ENCODE assay signal across 8 cellular contexts in the genomic region with DNA sequence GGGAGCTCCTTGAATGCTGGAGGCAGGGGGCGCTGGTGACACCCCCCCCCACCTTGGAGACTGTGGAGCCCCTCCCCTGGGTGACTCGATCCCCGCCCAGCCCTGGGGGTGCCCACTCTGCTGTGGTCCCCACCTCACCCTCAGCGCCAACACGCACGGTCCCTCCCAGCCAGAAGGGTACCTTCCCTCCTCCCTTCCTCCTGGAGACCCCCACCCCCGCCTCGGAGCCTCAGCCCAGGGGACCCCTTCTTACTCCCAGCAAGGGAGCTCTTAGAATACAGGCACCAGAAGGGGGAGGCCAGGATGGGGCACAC. TPM values are rescaled to one million over a fixed set of nuclear protein-coding genes. Genes with fewer than 3 reads are reported as not detected.
DNase-seq lines count a peak whose midpoint lies in the region; ATAC-seq and TF ChIP-seq lines count a peak whose summit lies in the region.

No MANE protein-coding gene starts in this region.

- no peak overlapping the region for H3K27ac ChIP-seq in GM23248

- H3K27me3 Mint-ChIP-seq in glutamatergic neuron (ENCODE audit: unreplicated experiment) (peaks cover 5% of the 10 kb centered on the region), immature natural killer cell (ENCODE audit: low read depth in 3 of 3) (peaks cover 6 to 11% (median 10%) of the 10 kb centered on the region in 3 donors)

- H3K27me3 ChIP-seq in GM23248 (replicated peaks; ENCODE audit: insufficient read depth) (no peaks in the 10 kb centered on the region), adipocyte (replicated peaks; ENCODE audit: control insufficient read depth, insufficient read depth, low read length) (peaks cover 5% of the 10 kb centered on the region)

- H3K4me1 Mint-ChIP-seq in glutamatergic neuron (ENCODE audit: low read depth, unreplicated experiment) (peaks cover 14% of the 10 kb centered on the region), immature natural killer cell (peaks cover 0 to 7% of the 10 kb centered on the region in 2 donors)

- H3K36me3 ChIP-seq in GM23248 (ENCODE audit: low read depth) (no peaks in the 10 kb centered on the region), adipocyte (ENCODE audit: control insufficient read depth, insufficient read depth, low read length, severe bottlenecking) (no peaks in the 10 kb centered on the region)

- WGBS in GM23248 (ENCODE audit: low coverage in 1 of 2, low lambda C conversion rate in 2 of 2, missing lambda C conversion rate in 2 of 2), 2 experiments = 0 to 3% methylated on average over 1 to 8 of the region's 8 CpGs

- H3F3A ChIP-seq in GM23248 (ENCODE audit: insufficient read depth) = 0 out of 2 replicates have a peak, but pooled peaks cover under 1% of the 10 kb centered on the region

- peak overlapping the region; percentile 34 for H3K4me2 ChIP-seq in GM23248 (ENCODE audit: unreplicated experiment)

- H3K79me2 ChIP-seq in GM23248 (ENCODE audit: insufficient read depth) = no peaks in the 10 kb centered on the region

- ATAC-seq in esophagus mucosa (no peak), GM19463 (IDR thresholded peaks at IDR 0.05; ENCODE audit: unreplicated experiment) (no peak), omental fat pad (ENCODE audit: low FRiP score) (no peak)

- H3K9ac ChIP-seq in GM23248 = peak overlapping the region; percentile 58; the same call in 1 of the 2 replicates
- H3K9ac ChIP-seq in adipocyte (ENCODE audit: low read length) = no peak overlapping the region

- H3K4me3 Mint-ChIP-seq in glutamatergic neuron (ENCODE audit: unreplicated experiment) = peak overlapping the region; percentile 73
- H3K4me3 Mint-ChIP-seq in immature natural killer cell = no peak overlapping the region

- no peaks in the 10 kb centered on the region for H3K9me2 ChIP-seq in GM23248 (ENCODE audit: insufficient read depth)

- H4K20me1 ChIP-seq in GM23248 (ENCODE audit: insufficient read depth) = no peaks in the 10 kb centered on the region

- no peak overlapping the region for H3K27ac Mint-ChIP-seq in glutamatergic neuron (ENCODE audit: unreplicated experiment)
- no peak overlapping the region for H3K27ac Mint-ChIP-seq in immature natural killer cell

- in situ Hi-C loops in GM23248 (cut with MboI) = no loop called here

- H2AFZ ChIP-seq in GM23248 = no peak overlapping the region

- no peak for DNase-seq in GM23248
- DNase-seq in adipocyte (ENCODE audit: low read depth) = peak; percentile 40
- DNase-seq in glutamatergic neuron = no peak
- DNase-seq in skeletal muscle cell (ENCODE audit: low read depth) = no peak
- DNase-seq in immature natural killer cell = no peak
- DNase-seq in omental fat pad (ENCODE audit: low spot score) = no peak

- H3K4me1 ChIP-seq in GM23248 (ENCODE audit: insufficient read depth) = peaks cover 3% of the 10 kb centered on the region
- peaks cover 4% of the 10 kb centered on the region for H3K4me1 ChIP-seq in adipocyte (ENCODE audit: control insufficient read depth, insufficient read depth, low read length)

- H3K4me3 ChIP-seq in GM23248 (peak overlapping the region; percentile 68), adipocyte (ENCODE audit: low read length) (no peak overlapping the region), skeletal muscle cell (ENCODE audit: low read depth, low read length) (peak overlapping the region; percentile 67)

- H3K36me3 Mint-ChIP-seq in glutamatergic neuron (ENCODE audit: unreplicated experiment) (no peaks in the 10 kb centered on the region), immature natural killer cell (no peaks in the 10 kb centered on the region)

- H3K9me3 ChIP-seq in GM23248 (ENCODE audit: low read depth) (no peaks in the 10 kb centered on the region), adipocyte (ENCODE audit: control insufficient read depth, low read length) (no peaks in the 10 kb centered on the region)

- H3K9me3 Mint-ChIP-seq in glutamatergic neuron (ENCODE audit: unreplicated experiment) = peaks cover 1% of the 10 kb centered on the region
- H3K9me3 Mint-ChIP-seq in immature natural killer cell = peaks cover 0 to 3% (median 0%) of the 10 kb centered on the region in 6 donors

- no peak for TF ChIP-seq CTCF in glutamatergic neuron (IDR thresholded peaks at IDR 0.05; ENCODE audit: partially characterized antibody, unreplicated experiment)
- no peak for TF ChIP-seq CTCF in omental fat pad (IDR thresholded peaks at IDR 0.05)

RNA-seq across cellular contexts. Expression of a gene that starts 5.6 kb away (rescaled TPM):
- total RNA-seq in GM23248 (2014; rRNA removed; shearing (Covaris generic)) = 7.0 and 7.6 TPM in 2 replicates
- polyA plus RNA-seq in GM23248 (2016; fragmentation: Nextera tagmentation; extraction: Ambion mirVana) (2.0 and 2.8 TPM in 2 replicates), immature natural killer cell (under 1 TPM in 1 of 3 donors, not detected in 2; 0.08 TPM)
- total RNA-seq in glutamatergic neuron (ENCODE audit: unreplicated experiment) (53.0 TPM), esophagus mucosa (24.4 TPM), omental fat pad (10 to 100 TPM in 1 of 4 donors, 1 to 10 TPM in 3; 6.6 to 24.6 (median 7.9) TPM)

RNA-seq across cellular contexts. Expression of a gene that starts 19.9 kb away (rescaled TPM):
- total RNA-seq in GM23248 (2014; rRNA removed; shearing (Covaris generic)) = 5.6 and 12.1 TPM in 2 replicates
- polyA plus RNA-seq in GM23248 (2016; fragmentation: Nextera tagmentation; extraction: Ambion mirVana) (2.5 and 3.1 TPM in 2 replicates), immature natural killer cell (10 to 100 TPM in 1 of 3 donors, 1 to 10 TPM in 2; 3.1 to 15.3 (median 9.8) TPM)
- total RNA-seq in glutamatergic neuron (ENCODE audit: unreplicated experiment) (47.5 TPM), esophagus mucosa (13.1 TPM), omental fat pad (10 to 100 TPM in 1 of 4 donors, 1 to 10 TPM in 3; 4.4 to 25.5 (median 6.6) TPM)
